In genomic region chr18:58195278-58195721, GRCh38 we compare ENCODE assay signal across 8 cellular contexts.
DNase-seq lines count a peak whose midpoint lies in the region; ATAC-seq, FAIRE-seq and TF ChIP-seq lines count a peak whose summit lies in the region.

No MANE protein-coding gene starts in this region.

- peak overlapping the region; percentile 84 for H3K9ac ChIP-seq in keratinocyte (ENCODE audit: control insufficient read depth, extremely low read depth, insufficient read depth, low read length)

- no peak for ATAC-seq in HG02885 (IDR thresholded peaks at IDR 0.05; ENCODE audit: poor library complexity, unreplicated experiment)
- ATAC-seq in GM21576 (IDR thresholded peaks at IDR 0.05; ENCODE audit: unreplicated experiment), result no peak

- DNase-seq in left ventricle myocardium inferior, result no peak
- DNase-seq in cardiac septum (ENCODE audit: low spot score), result no peak
- peak; percentile 61 to 74 for DNase-seq in NCI-H524 (lab: John Stamatoyannopoulos, UW)
- DNase-seq in keratinocyte (ENCODE audit: low read depth, low spot score), result no peak
- peak; percentile 20 for DNase-seq in stimulated activated CD4-positive, alpha-beta T cell treated with anti-CD3 and anti-CD28 coated beads, Interleukin-4, amount 100 ng/mL, for 1 hour

- H3K4me1 ChIP-seq in left ventricle myocardium inferior, result peaks cover 35% of the 10 kb centered on the region
- peaks cover 21% of the 10 kb centered on the region for H3K4me1 ChIP-seq in keratinocyte (ENCODE audit: control insufficient read depth, extremely low read depth, insufficient read depth, low read length)

- H3K27ac ChIP-seq in left ventricle myocardium inferior (replicated peaks) (peak overlapping the region; percentile 39), angular gyrus (ENCODE audit: low read depth, low read length) (peak overlapping the region; percentile 7), keratinocyte (ENCODE audit: control insufficient read depth, insufficient read depth, low read length) (peak overlapping the region; percentile 80)

- peak overlapping the region; percentile 64 for H3K4me3 ChIP-seq in left ventricle myocardium inferior
- H3K4me3 ChIP-seq in keratinocyte (ENCODE audit: control insufficient read depth in 2 of 3, extremely low read depth in 1 of 3, insufficient read depth in 2 of 3, low read depth in 1 of 3, low read length in 3 of 3), result peak overlapping the region; percentile 51 to 91 (median 86)

- no peaks in the 10 kb centered on the region for H3K27me3 ChIP-seq in left ventricle myocardium inferior (ENCODE audit: low read depth)
- H3K27me3 ChIP-seq in keratinocyte (ENCODE audit: control insufficient read depth, extremely low read depth, insufficient read depth, low read length), result no peaks in the 10 kb centered on the region

- H4K20me1 ChIP-seq in keratinocyte (ENCODE audit: control insufficient read depth, extremely low read depth, insufficient read depth, low read length), result no peaks in the 10 kb centered on the region

- H3K9me1 ChIP-seq in keratinocyte (ENCODE audit: control insufficient read depth, extremely low read depth, insufficient read depth, low read length), result no peaks in the 10 kb centered on the region

- no peaks in the 10 kb centered on the region for H3K9me3 ChIP-seq in left ventricle myocardium inferior (replicated peaks)
- H3K9me3 ChIP-seq in keratinocyte (ENCODE audit: control insufficient read depth, low read depth, low read length), result no peaks in the 10 kb centered on the region

- H3K4me2 ChIP-seq in keratinocyte (ENCODE audit: control insufficient read depth, extremely low read depth, insufficient read depth, low read depth, low read length), result peak overlapping the region; percentile 88

- H2AFZ ChIP-seq in keratinocyte (ENCODE audit: control insufficient read depth, low read length), result peak overlapping the region; percentile 66

- intact Hi-C loops in left ventricle myocardium inferior (cut with micrococcal nuclease), result loop anchor here (10.0 kb wide), 1 partner anchor 130 kb away; no protein-coding TSS in a partner anchor
- intact Hi-C loops in cardiac septum (cut with DNase I), result no loop called here

- TF ChIP-seq CTCF in left ventricle myocardium inferior (IDR thresholded peaks at IDR 0.05; ENCODE audit: borderline replicate concordance) (no peak), keratinocyte (optimal IDR thresholded peaks at IDR 0.05 in 1 of 3, IDR thresholded peaks at IDR 0.05 in 1 of 3, conservative IDR thresholded peaks at IDR 0.05 in 1 of 3; ENCODE audit: extremely low read depth in 1 of 3, insufficient read depth in 2 of 3, low read length in 3 of 3) (no peak)

- H3K36me3 ChIP-seq in left ventricle myocardium inferior (no peaks in the 10 kb centered on the region), keratinocyte (ENCODE audit: control insufficient read depth in 2 of 2, extremely low read depth in 1 of 2, insufficient read depth in 2 of 2, low read length in 2 of 2) (peaks cover 0 to 7% of the 10 kb centered on the region in 2 experiments)

- FAIRE-seq in keratinocyte (lab: Jason Lieb, UNC), result peak; percentile 94

- dilution Hi-C loops in keratinocyte (cut with MboI; ENCODE audit: extremely low pct_ligation_motif_present, low sequenced_read_pairs), result no loop called here

- H3K79me2 ChIP-seq in keratinocyte (ENCODE audit: control insufficient read depth, insufficient read depth, low read length), result peaks cover 39% of the 10 kb centered on the region

Comparison
In these comparisons a context has a peak if more than half of its experiments do, and no peak if none do; other contexts are left out.
1. DNase-seq: peak in NCI-H524 (2 of 2) and stimulated activated CD4-positive, alpha-beta T cell treated with anti-CD3 and anti-CD28 coated beads, Interleukin-4, amount 100 ng/mL, for 1 hour (single experiment); none in left ventricle myocardium inferior (single experiment), cardiac septum (single experiment) and keratinocyte (single experiment).
2. H3K27ac ChIP-seq: peak in every context shown above with its lines; median percentile 80 in keratinocyte; 39 in left ventricle myocardium inferior; 7 in angular gyrus.